In the genomic region with DNA sequence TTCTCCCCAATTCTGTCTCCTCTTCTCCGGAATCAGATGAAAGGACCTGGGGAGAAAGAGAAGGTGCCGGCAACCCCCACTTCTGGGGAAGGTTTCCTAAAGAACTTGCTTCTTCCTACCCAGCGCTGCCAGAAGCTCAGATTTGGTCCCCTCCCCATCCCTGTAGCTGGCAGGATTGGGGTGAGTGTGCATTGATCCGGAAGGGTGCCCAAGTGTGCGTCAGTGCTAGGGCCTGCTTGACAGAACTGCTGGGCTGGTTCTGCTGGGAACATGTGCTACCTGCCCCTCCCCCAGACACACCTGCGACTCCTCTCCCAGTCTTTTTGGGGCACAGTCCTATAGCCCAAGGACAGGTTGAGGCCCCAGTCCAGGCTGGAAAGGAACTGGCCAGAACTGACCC, we compare ENCODE assay signal across 13 cellular contexts. TPM values are rescaled to one million over a fixed set of nuclear protein-coding genes. Genes with fewer than 3 reads are reported as not detected.
DNase-seq lines count a peak whose midpoint lies in the region; ATAC-seq lines count a peak whose summit lies in the region.
"Had no signal": no experiment of that assay in that cellular context is flagged by ENCODE, and none has a peak within 500 bp of the region (broad histone marks: within the 10 kb centered on the region; RNA-seq: fewer than 3 reads in every experiment).

No MANE protein-coding gene starts in this region.

- peaks cover 21% of the 10 kb centered on the region; the same call in 1 of the 2 replicates for H3K36me3 ChIP-seq in ACC112 (ENCODE audit: insufficient read depth, low read length)
- H3K36me3 ChIP-seq in SJSA1: peaks cover 32% of the 10 kb centered on the region
- H3K36me3 ChIP-seq: neural progenitor cell had no signal

- H3K9me3 ChIP-seq in SJSA1 (replicated peaks): no peaks in the 10 kb centered on the region
- H3K9me3 ChIP-seq: upper lobe of left lung had no signal

- ATAC-seq in left lobe of liver (no peak), GM21390 (IDR thresholded peaks at IDR 0.05; ENCODE audit: unreplicated experiment) (no peak)

- H3K4me1 ChIP-seq in ACC112 (ENCODE audit: control insufficient read depth, insufficient read depth, low read length, unreplicated experiment) (peaks cover 28% of the 10 kb centered on the region), SJSA1 (replicated peaks) (peaks cover 50% of the 10 kb centered on the region)

- no peak overlapping the region for H2AFZ ChIP-seq in ACC112 (ENCODE audit: low read length, unreplicated experiment)
- H2AFZ ChIP-seq: neural progenitor cell had no signal

- H3K27me3 ChIP-seq in ACC112 (ENCODE audit: insufficient read depth, low read length): no peaks in the 10 kb centered on the region
- no peaks in the 10 kb centered on the region for H3K27me3 ChIP-seq in SJSA1 (replicated peaks)
- H3K27me3 ChIP-seq: neural progenitor cell, upper lobe of left lung had no signal

- no peak for DNase-seq in SJSA1 (ENCODE audit: low read depth in 1 of 2, low spot score in 2 of 2)
- DNase-seq in glomerular visceral epithelial cell (ENCODE audit: extremely low spot score): peak; percentile 82
- peak; percentile 73 for DNase-seq in renal cortical epithelial cell (ENCODE audit: low read depth)
- no peak for DNase-seq in AG08395 (ENCODE audit: low spot score)
- no peak for DNase-seq in left lobe of liver (ENCODE audit: low spot score)
- DNase-seq in C1 segment of cervical spinal cord (lab: John Stamatoyannopoulos, UW): no peak
- DNase-seq: activated CD4-positive, alpha-beta memory T cell treated with anti-CD3 and anti-CD28 coated beads, Interleukin-2, amount 10 ng/mL, durations not matched to agents 7 days and 5 days; activated naive CD4-positive, alpha-beta T cell treated with anti-CD3 and anti-CD28 coated beads for 36 hours; MV-4-11 had no signal

- H3K4me3 ChIP-seq in ACC112 (ENCODE audit: low read depth, low read length) (no peak overlapping the region), SJSA1 (no peak overlapping the region)
- H3K4me3 ChIP-seq: neural progenitor cell had no signal

- peak overlapping the region; percentile 98 for H3K27ac ChIP-seq in ACC112 (ENCODE audit: low read depth, low read length)
- H3K27ac ChIP-seq in SJSA1: peak overlapping the region; percentile 74
- H3K27ac ChIP-seq: neural progenitor cell had no signal

- H3K79me2 ChIP-seq in ACC112 (ENCODE audit: control insufficient read depth, insufficient read depth, low read length, unreplicated experiment): peaks cover 38% of the 10 kb centered on the region

RNA-seq across cellular contexts. Expression of gene ARL4D, which starts 3.3 kb away (rescaled TPM):
- total RNA-seq in SJSA1 (2014; rRNA removed; shearing (Covaris generic)): 21.2 and 28.0 TPM in 2 replicates
- 17.2 and 26.5 TPM in 2 replicates for total RNA-seq in renal cortical epithelial cell
- total RNA-seq in left lobe of liver: 15.4 TPM

Comparison
In these comparisons a context has a peak if more than half of its experiments do, and no peak if none do; other contexts are left out.
1. DNase-seq: peak in glomerular visceral epithelial cell (single experiment) and renal cortical epithelial cell (single experiment); none in SJSA1 (0 of 2), AG08395 (single experiment), left lobe of liver (single experiment) and C1 segment of cervical spinal cord (0 of 14).